Comparison of ENCODE assay signal across 9 cellular contexts in genomic region chr14:69657961-69658360, GRCh38. TPM values are rescaled to one million over a fixed set of nuclear protein-coding genes. Genes with fewer than 3 reads are reported as not detected.
DNase-seq lines count a peak whose midpoint lies in the region; ATAC-seq and TF ChIP-seq lines count a peak whose summit lies in the region.
"Had no signal": no experiment of that assay in that cellular context is flagged by ENCODE, and none has a peak within 500 bp of the region (broad histone marks: within the 10 kb centered on the region; RNA-seq: fewer than 3 reads in every experiment).

No MANE protein-coding gene starts in this region.

- H3K36me3 Mint-ChIP-seq in activated CD8-positive, alpha-beta T cell treated with anti-CD3 and anti-CD28 coated beads for 36 hours (ENCODE audit: low read depth), result peaks cover 42% of the 10 kb centered on the region

- H4K20me1 ChIP-seq in hepatocyte (ENCODE audit: insufficient read depth, poor library complexity, severe bottlenecking) (peaks cover 4% of the 10 kb centered on the region), smooth muscle cell (ENCODE audit: low read depth) (peaks cover 97% of the 10 kb centered on the region)

- intact Hi-C loops in activated CD8-positive, alpha-beta T cell treated with anti-CD3 and anti-CD28 coated beads for 36 hours (cut with micrococcal nuclease), result no loop called here

- no peak overlapping the region for H3K4me3 ChIP-seq in MG63
- H3K4me3 ChIP-seq in hepatocyte, result no peak overlapping the region
- H3K4me3 ChIP-seq in smooth muscle cell, result peak overlapping the region; percentile 7
- no peak overlapping the region for H3K4me3 ChIP-seq in SJCRH30
- H3K4me3 ChIP-seq: adrenal gland had no signal

- H3K9me3 ChIP-seq in MG63 (no peaks in the 10 kb centered on the region), hepatocyte (ENCODE audit: low read depth) (no peaks in the 10 kb centered on the region), smooth muscle cell (replicated peaks; ENCODE audit: low read depth) (no peaks in the 10 kb centered on the region), SJCRH30 (replicated peaks) (no peaks in the 10 kb centered on the region)
- H3K9me3 ChIP-seq: adrenal gland had no signal

- DNase-seq in MG63 (peak; percentile 7), hepatocyte (ENCODE audit: low spot score) (peak; percentile 77), smooth muscle cell (lab: John Stamatoyannopoulos, UW; ENCODE audit: unreplicated experiment) (no peak), inferior parietal cortex (ENCODE audit: extremely low spot score) (no peak), SJCRH30 (no peak)
- no peak for DNase-seq in activated CD8-positive, alpha-beta T cell treated with anti-CD3 and anti-CD28 coated beads for 36 hours

- no peaks in the 10 kb centered on the region for H3K27me3 Mint-ChIP-seq in activated CD8-positive, alpha-beta T cell treated with anti-CD3 and anti-CD28 coated beads for 36 hours

- peaks cover 75% of the 10 kb centered on the region for H3K4me1 Mint-ChIP-seq in activated CD8-positive, alpha-beta T cell treated with anti-CD3 and anti-CD28 coated beads for 36 hours (ENCODE audit: low read depth)

- CTCF ChIA-PET in activated CD8-positive, alpha-beta T cell treated with anti-CD3 and anti-CD28 coated beads for 36 hours (lab: Charles Lee), result interaction anchor here (2.6 kb wide), 1 partner anchor 27 kb away, joined by 7 read pairs; no protein-coding TSS in a partner anchor

- no peaks in the 10 kb centered on the region for H3K36me3 ChIP-seq in MG63
- H3K36me3 ChIP-seq in hepatocyte (replicated peaks; ENCODE audit: insufficient read depth, low read depth), result no peaks in the 10 kb centered on the region
- no peaks in the 10 kb centered on the region for H3K36me3 ChIP-seq in smooth muscle cell (ENCODE audit: low read depth)
- no peaks in the 10 kb centered on the region for H3K36me3 ChIP-seq in SJCRH30

- no peaks in the 10 kb centered on the region for H3K9me3 Mint-ChIP-seq in activated CD8-positive, alpha-beta T cell treated with anti-CD3 and anti-CD28 coated beads for 36 hours

- H3K9me2 ChIP-seq in hepatocyte (replicated peaks; ENCODE audit: insufficient read depth), result no peaks in the 10 kb centered on the region

- H3K4me3 Mint-ChIP-seq in activated CD8-positive, alpha-beta T cell treated with anti-CD3 and anti-CD28 coated beads for 36 hours, result no peak overlapping the region

- no peak for TF ChIP-seq CTCF in activated CD8-positive, alpha-beta T cell treated with anti-CD3 and anti-CD28 coated beads for 36 hours (IDR thresholded peaks at IDR 0.05)
- TF ChIP-seq CTCF in hepatocyte (IDR thresholded peaks at IDR 0.05; ENCODE audit: poor library complexity), result no peak
- no peak for TF ChIP-seq CTCF in smooth muscle cell (IDR thresholded peaks at IDR 0.05; ENCODE audit: borderline replicate concordance, insufficient read depth, poor library complexity, severe bottlenecking)

- H3K4me2 ChIP-seq in hepatocyte (peak overlapping the region; percentile 67), smooth muscle cell (peak overlapping the region; percentile 22)

- no peak overlapping the region for H3K9ac ChIP-seq in smooth muscle cell (ENCODE audit: low read depth)

- peaks cover 75% of the 10 kb centered on the region for H3K79me2 ChIP-seq in hepatocyte
- H3K79me2 ChIP-seq in smooth muscle cell (ENCODE audit: low read depth), result peaks cover 75% of the 10 kb centered on the region

- H3K27me3 ChIP-seq in MG63, result no peaks in the 10 kb centered on the region
- H3K27me3 ChIP-seq in hepatocyte, result no peaks in the 10 kb centered on the region
- H3K27me3 ChIP-seq in smooth muscle cell (ENCODE audit: low read depth), result no peaks in the 10 kb centered on the region
- H3K27me3 ChIP-seq in SJCRH30, result no peaks in the 10 kb centered on the region
- H3K27me3 ChIP-seq: adrenal gland had no signal

- peak overlapping the region; percentile 93 for H3K27ac ChIP-seq in hepatocyte
- peak overlapping the region; percentile 59 for H3K27ac ChIP-seq in smooth muscle cell (ENCODE audit: low read depth)
- H3K27ac ChIP-seq in SJCRH30, result no peak overlapping the region

- H3K4me1 ChIP-seq in hepatocyte (ENCODE audit: insufficient read depth), result peaks cover 72% of the 10 kb centered on the region
- peaks cover 22% of the 10 kb centered on the region for H3K4me1 ChIP-seq in smooth muscle cell (ENCODE audit: low read depth)
- peaks cover 2% of the 10 kb centered on the region; the same call in 1 of the 2 replicates for H3K4me1 ChIP-seq in SJCRH30

- H2AFZ ChIP-seq in hepatocyte (no peak overlapping the region), smooth muscle cell (ENCODE audit: low read depth) (no peak overlapping the region)

- H3F3A ChIP-seq in smooth muscle cell (ENCODE audit: low read depth), result no peaks in the 10 kb centered on the region

- WGBS in hepatocyte (ENCODE audit: low lambda C conversion rate, missing lambda C conversion rate), result 28% methylated on average over 9 of the region's 9 CpGs
- WGBS in smooth muscle cell (ENCODE audit: low lambda C conversion rate), result 59% methylated on average over 9 of the region's 9 CpGs

- no peak for ATAC-seq in activated CD8-positive, alpha-beta T cell treated with anti-CD3 and anti-CD28 coated beads for 36 hours
- ATAC-seq in GM21528 (IDR thresholded peaks at IDR 0.05; ENCODE audit: low FRiP score, unreplicated experiment), result no peak
- ATAC-seq in GM18868 (IDR thresholded peaks at IDR 0.05; ENCODE audit: unreplicated experiment), result no peak

- H3K27ac Mint-ChIP-seq in activated CD8-positive, alpha-beta T cell treated with anti-CD3 and anti-CD28 coated beads for 36 hours, result peak overlapping the region; percentile 43

- POLR2A ChIA-PET in activated CD8-positive, alpha-beta T cell treated with anti-CD3 and anti-CD28 coated beads for 36 hours (lab: Charles Lee), result interaction anchor here (0.7 to 0.9 kb wide), 2 partner anchors 9 to 11 kb away, joined by 3 read pairs; no protein-coding TSS in a partner anchor

RNA-seq across cellular contexts. Expression of gene SUSD6, which starts 46.6 kb away (rescaled TPM):
- 1.9 and 3.1 TPM in 2 replicates for total RNA-seq in MG63 (2014; rRNA removed; shearing (Covaris generic); ENCODE audit: low replicate concordance)
- total RNA-seq in activated CD8-positive, alpha-beta T cell treated with anti-CD3 and anti-CD28 coated beads for 36 hours, result 10 to 100 TPM; 35.7 to 36.2 TPM
- total RNA-seq in hepatocyte, result 16.2 and 28.4 TPM in 2 replicates
- 15.7 and 16.3 TPM in 2 replicates for polyA plus RNA-seq in hepatocyte
- total RNA-seq in smooth muscle cell, result 20.3 and 25.9 TPM in 2 replicates
- 14.4 and 15.8 TPM in 2 replicates for polyA plus RNA-seq in smooth muscle cell
- total RNA-seq in SJCRH30 (2014; rRNA removed; shearing (Covaris generic)), result 5.2 and 5.9 TPM in 2 replicates

Comparison
In these comparisons a context has a peak if more than half of its experiments do, and no peak if none do; other contexts are left out.
1. DNase-seq: peak in MG63 (single experiment) and hepatocyte (single experiment); none in activated CD8-positive, alpha-beta T cell treated with anti-CD3 and anti-CD28 coated beads for 36 hours (single experiment), smooth muscle cell (single experiment), inferior parietal cortex (single experiment) and SJCRH30 (0 of 2).